In genomic region chr6:40848038-40848437, GRCh38 we compare ENCODE assay signal across 21 cellular contexts.
DNase-seq lines count a peak whose midpoint lies in the region; ATAC-seq and TF ChIP-seq lines count a peak whose summit lies in the region.
"Had no signal": no experiment of that assay in that cellular context is flagged by ENCODE, and none has a peak within 500 bp of the region (broad histone marks: within the 10 kb centered on the region; RNA-seq: fewer than 3 reads in every experiment).

No MANE protein-coding gene starts in this region.

- no peak for TF ChIP-seq CTCF in fibroblast of lung (conservative IDR thresholded peaks at IDR 0.05 in 1 of 2, IDR thresholded peaks at IDR 0.05 in 1 of 2; ENCODE audit: low read depth in 1 of 2, low read length in 2 of 2)

- H3K9ac ChIP-seq in fibroblast of lung (ENCODE audit: insufficient read depth, low read length): no peak overlapping the region

- no peak overlapping the region for H3K27ac ChIP-seq in fibroblast of lung (ENCODE audit: insufficient read depth, low read length)
- H3K27ac ChIP-seq: heart right ventricle, HL-60 had no signal

- H3K9me3 ChIP-seq in fibroblast of lung (ENCODE audit: control insufficient read depth, insufficient read depth, low read depth, low read length): no peaks in the 10 kb centered on the region
- H3K9me3 ChIP-seq: heart right ventricle had no signal

- no peaks in the 10 kb centered on the region for H3K36me3 ChIP-seq in fibroblast of lung (ENCODE audit: control insufficient read depth, insufficient read depth, low read length)
- H3K36me3 ChIP-seq: heart right ventricle had no signal

- no peak overlapping the region for H2AFZ ChIP-seq in fibroblast of lung (ENCODE audit: low read length)
- H2AFZ ChIP-seq: GM23338 had no signal

- ATAC-seq in GM21528 (IDR thresholded peaks at IDR 0.05; ENCODE audit: low FRiP score, unreplicated experiment): no peak
- ATAC-seq: GM23338, left ventricle myocardium superior, Right ventricle myocardium inferior, sciatic nerve had no signal

- DNase-seq in ELR (ENCODE audit: low read depth) (peak; percentile 50), RKO (ENCODE audit: low spot score) (peak; percentile 25), fibroblast of lung (ENCODE audit: low read depth in 2 of 2) (peak; percentile 9 to 22), stromal cell of bone marrow (ENCODE audit: low read depth) (peak; percentile 33), globus pallidus (ENCODE audit: low spot score) (no peak), T-helper 2 cell (no peak)
- DNase-seq: activated CD4-positive, alpha-beta T cell treated with anti-CD3 and anti-CD28 coated beads, Interleukin-2, amount 50 U/mL, for 48 hours; activated CD4-positive, CD25-positive, alpha-beta regulatory T cell; activated CD8-positive, alpha-beta memory T cell treated with anti-CD3 and anti-CD28 coated beads, Interleukin-2, amount 50 U/mL, for 48 hours; activated naive CD8-positive, alpha-beta T cell treated with anti-CD3 and anti-CD28 coated beads, Interleukin-2, amount 10 ng/mL, durations not matched to agents 7 days and 5 days; effector CD8-positive, alpha-beta T cell; heart right ventricle; left ventricle myocardium superior; NCI-H1417 treated with DMSO at 0.1 percent for 48 hours; NCI-H510A; NK-92 treated with Interleukin-12 subunit alpha and Interleukin-12 subunit beta, amount 100 ng/mL, for 24 hours had no signal

- no peaks in the 10 kb centered on the region for H3K79me2 ChIP-seq in fibroblast of lung (ENCODE audit: control insufficient read depth, insufficient read depth, low read length)

- H3K4me2 ChIP-seq in fibroblast of lung (ENCODE audit: extremely low read depth, insufficient read depth, low read length): no peak overlapping the region
- H3K4me2 ChIP-seq: GM23338 had no signal

- no peaks in the 10 kb centered on the region for H4K20me1 ChIP-seq in fibroblast of lung (ENCODE audit: control insufficient read depth, extremely low read depth, insufficient read depth, low read length)

- H3K4me3 ChIP-seq in fibroblast of lung (replicated peaks in 1 of 4; ENCODE audit: control extremely low read depth in 1 of 4, insufficient read depth in 1 of 4, low read depth in 3 of 4, low read length in 4 of 4): no peak overlapping the region
- H3K4me3 ChIP-seq: GM23338, heart right ventricle had no signal

- peaks cover 7% of the 10 kb centered on the region for H3K27me3 ChIP-seq in fibroblast of lung (ENCODE audit: control insufficient read depth, insufficient read depth, low read length)

- H3K4me1 ChIP-seq in fibroblast of lung (ENCODE audit: control insufficient read depth, extremely low read depth, insufficient read depth, low read length): no peaks in the 10 kb centered on the region

Comparison
In these comparisons a context has a peak if more than half of its experiments do, and no peak if none do; other contexts are left out.
1. DNase-seq: peak in ELR (single experiment), RKO (single experiment), fibroblast of lung (2 of 2) and stromal cell of bone marrow (single experiment); none in globus pallidus (single experiment) and T-helper 2 cell (0 of 5).